In genomic region chrX:15529165-15529564, GRCh38 we compare ENCODE assay signal across 26 cellular contexts. TPM values are rescaled to one million over a fixed set of nuclear protein-coding genes. Genes with fewer than 3 reads are reported as not detected.
DNase-seq lines count a peak whose midpoint lies in the region; ATAC-seq, FAIRE-seq and TF ChIP-seq lines count a peak whose summit lies in the region.
"Had no signal": no experiment of that assay in that cellular context is flagged by ENCODE, and none has a peak within 500 bp of the region (broad histone marks: within the 10 kb centered on the region; RNA-seq: fewer than 3 reads in every experiment).

No MANE protein-coding gene starts in this region.

- POLR2A ChIA-PET in A549 (lab: Yijun Ruan, JAX): no interaction called here
- POLR2A ChIA-PET in K562 (lab: Yijun Ruan, JAX): interaction anchor here (0.6 to 1.4 kb wide), 4 partner anchors 9 to 631 kb away, joined by 3 to 8 read pairs (median 4); no protein-coding TSS in a partner anchor
- POLR2A ChIA-PET in CD4-positive, alpha-beta T cell (lab: Charles Lee): no interaction called here
- POLR2A ChIA-PET in naive thymus-derived CD8-positive, alpha-beta T cell (lab: Charles Lee): no interaction called here

- no peaks in the 10 kb centered on the region for H3K9me1 ChIP-seq in K562 (ENCODE audit: control insufficient read depth, insufficient read depth, low read length)

- no TSS peak for BruUV-seq in K562 (replicated peaks; lab: Mats Ljungman, UMichigan)

- H3K79me2 ChIP-seq in K562 (ENCODE audit: control insufficient read depth, insufficient read depth, low read length): no peaks in the 10 kb centered on the region

- no peaks in the 10 kb centered on the region for H4K20me1 ChIP-seq in K562 (replicated peaks; ENCODE audit: control insufficient read depth, insufficient read depth, low read length)

- H3K27me3 Mint-ChIP-seq in CD4-positive, alpha-beta T cell: peaks cover 14% of the 10 kb centered on the region
- peaks cover 0 to 4% (median 0%) of the 10 kb centered on the region in 5 donors for H3K27me3 Mint-ChIP-seq in naive thymus-derived CD8-positive, alpha-beta T cell

- H3K27me3 ChIP-seq in K562 (ENCODE audit: control insufficient read depth in 2 of 2, insufficient read depth in 2 of 2, low read length in 2 of 2) (no peaks in the 10 kb centered on the region), upper lobe of right lung (no peaks in the 10 kb centered on the region)
- no peaks in the 10 kb centered on the region for H3K27me3 ChIP-seq in CD4-positive, alpha-beta T cell (ENCODE audit: control insufficient read depth, insufficient read depth, low read length)
- H3K27me3 ChIP-seq: BE2C had no signal

- H3K4me1 ChIP-seq in A549 (no peaks in the 10 kb centered on the region), K562 (replicated peaks in 1 of 2; ENCODE audit: control insufficient read depth in 2 of 2, insufficient read depth in 2 of 2, low read length in 2 of 2) (peaks cover 12 to 16% of the 10 kb centered on the region in 2 experiments; a peak in 4 of 5 replicates), upper lobe of right lung (no peaks in the 10 kb centered on the region)
- H3K4me1 ChIP-seq: BE2C; BLaER1 treated with 17β-estradiol and CSF1 and Interleukin-3, amounts not matched to agents 10 nM and 100 nM had no signal

- TF ChIP-seq EP300 in A549 (IDR thresholded peaks at IDR 0.05) (no peak), K562 (IDR thresholded peaks at IDR 0.05; ENCODE audit: low read length) (no peak)

- no peak for DNase-seq in A549 (ENCODE audit: low read depth in 1 of 2, low spot score in 1 of 2)
- DNase-seq in KBM-7: peak; percentile 63
- no peak for DNase-seq in K562 (ENCODE audit: extremely low read depth in 1 of 4, low spot score in 3 of 4)
- peak; percentile 47 for DNase-seq in fibroblast of pulmonary artery (ENCODE audit: low read depth)
- DNase-seq in CD4-positive, alpha-beta T cell: no peak
- no peak for DNase-seq in upper lobe of right lung
- no peak for DNase-seq in naive thymus-derived CD8-positive, alpha-beta T cell
- DNase-seq in DMS53 treated with DMSO at 0.1 percent for 48 hours (lab: John Stamatoyannopoulos, UW; ENCODE audit: unreplicated experiment): no peak
- DNase-seq: ACHN; AML-193; BE2C; Calu3; CD4-positive, alpha-beta memory T cell; COR-L47; DMS53; DND-41; GM23248; H7; HCEC 1CT had no signal

- no peak overlapping the region for H3K4me3 Mint-ChIP-seq in CD4-positive, alpha-beta T cell
- H3K4me3 Mint-ChIP-seq in naive thymus-derived CD8-positive, alpha-beta T cell: no peak overlapping the region
- H3K4me3 Mint-ChIP-seq: CD14-positive monocyte; CD4-positive, alpha-beta memory T cell had no signal

- no peaks in the 10 kb centered on the region for H3K9me3 Mint-ChIP-seq in CD4-positive, alpha-beta T cell
- no peaks in the 10 kb centered on the region for H3K9me3 Mint-ChIP-seq in naive thymus-derived CD8-positive, alpha-beta T cell
- H3K9me3 Mint-ChIP-seq: CD14-positive monocyte; CD4-positive, alpha-beta memory T cell had no signal

- H3K9me3 ChIP-seq in A549 (no peaks in the 10 kb centered on the region), K562 (replicated peaks; ENCODE audit: control insufficient read depth, insufficient read depth, low read depth, low read length) (no peaks in the 10 kb centered on the region), upper lobe of right lung (no peaks in the 10 kb centered on the region)
- no peaks in the 10 kb centered on the region for H3K9me3 ChIP-seq in CD4-positive, alpha-beta T cell (ENCODE audit: control insufficient read depth, low read length)
- H3K9me3 ChIP-seq: BE2C; BLaER1 treated with 17β-estradiol and CSF1 and Interleukin-3, amounts not matched to agents 10 nM and 100 nM had no signal

- H3K4me2 ChIP-seq in A549: no peak overlapping the region
- H3K4me2 ChIP-seq in K562 (ENCODE audit: insufficient read depth, low read length): no peak overlapping the region
- H3K4me2 ChIP-seq: BLaER1 treated with 17β-estradiol and CSF1 and Interleukin-3, amounts not matched to agents 10 nM and 100 nM had no signal

- intact Hi-C loops in K562 (cut with micrococcal nuclease) (no loop called here), upper lobe of right lung (cut with DNase I) (no loop called here)
- intact Hi-C loops in CD4-positive, alpha-beta T cell (cut with DNase I, micrococcal nuclease): no loop called here

- no peak for TF ChIP-seq POLR2A in A549 (IDR thresholded peaks at IDR 0.05; ENCODE audit: low read length)
- no peak for TF ChIP-seq POLR2A in K562 (conservative IDR thresholded peaks at IDR 0.05)

- H3K36me3 Mint-ChIP-seq in CD4-positive, alpha-beta T cell (ENCODE audit: low read depth): no peaks in the 10 kb centered on the region
- no peaks in the 10 kb centered on the region for H3K36me3 Mint-ChIP-seq in naive thymus-derived CD8-positive, alpha-beta T cell
- H3K36me3 Mint-ChIP-seq: CD14-positive monocyte; CD4-positive, alpha-beta memory T cell had no signal

- no peak for TF ChIP-seq RAD21 in A549 (conservative IDR thresholded peaks at IDR 0.05 in 1 of 2, IDR thresholded peaks at IDR 0.05 in 1 of 2)
- TF ChIP-seq RAD21 in K562 (CRISPR knock-in tag; conservative IDR thresholded peaks at IDR 0.05 in 1 of 2, IDR thresholded peaks at IDR 0.05 in 1 of 2): no peak

- no peaks in the 10 kb centered on the region for H3K36me3 ChIP-seq in K562 (ENCODE audit: control insufficient read depth, insufficient read depth, low read length)
- no peaks in the 10 kb centered on the region for H3K36me3 ChIP-seq in upper lobe of right lung
- H3K36me3 ChIP-seq: BE2C; BLaER1 treated with 17β-estradiol and CSF1 and Interleukin-3, amounts not matched to agents 10 nM and 100 nM had no signal

- no peak overlapping the region for H3K9ac ChIP-seq in K562 (ENCODE audit: insufficient read depth in 1 of 2, low read depth in 2 of 2, low read length in 2 of 2)
- H3K9ac ChIP-seq: BLaER1 treated with 17β-estradiol and CSF1 and Interleukin-3, amounts not matched to agents 10 nM and 100 nM; GM23248 had no signal

- TF ChIP-seq CTCF in A549 (IDR thresholded peaks at IDR 0.05) (no peak), K562 (IDR thresholded peaks at IDR 0.05 in 2 of 3, conservative IDR thresholded peaks at IDR 0.05 in 1 of 3; ENCODE audit: insufficient read depth in 2 of 3, low read depth in 1 of 3, low read length in 3 of 3) (no peak), fibroblast of pulmonary artery (IDR thresholded peaks at IDR 0.05; ENCODE audit: low read length, missing control alignments) (no peak), upper lobe of right lung (IDR thresholded peaks at IDR 0.05) (no peak)
- TF ChIP-seq CTCF in CD4-positive, alpha-beta T cell (IDR thresholded peaks at IDR 0.05): no peak

- peak overlapping the region; percentile 95; the same call in 1 of the 2 replicates for H2AFZ ChIP-seq in K562 (ENCODE audit: low read depth, low read length)
- H2AFZ ChIP-seq: GM23248 had no signal

- CTCF ChIA-PET in A549 (lab: Yijun Ruan, JAX): interaction anchor here (0.9 to 1.4 kb wide), 2 partner anchors 62 to 180 kb away, joined by 3 read pairs; no protein-coding TSS in a partner anchor
- CTCF ChIA-PET in K562 (lab: Yijun Ruan, JAX; ENCODE audit: low intra/inter-chr PET ratio): no interaction called here
- CTCF ChIA-PET in CD4-positive, alpha-beta T cell (lab: Charles Lee): interaction anchor here (0.6 kb wide), 1 partner anchor 30 kb away, joined by 4 read pairs; no protein-coding TSS in a partner anchor

- H3K4me3 ChIP-seq in A549 (no peak overlapping the region), K562 (no peak overlapping the region), fibroblast of pulmonary artery (replicated peaks; ENCODE audit: low read depth, low read length) (no peak overlapping the region), upper lobe of right lung (no peak overlapping the region)
- H3K4me3 ChIP-seq: BLaER1 treated with 17β-estradiol and CSF1 and Interleukin-3, amounts not matched to agents 10 nM and 100 nM; GM23248 had no signal

- ATAC-seq in A549 (no peak), K562 (no peak; the same call in 2 of the 3 replicates), upper lobe of right lung (no peak)
- no peak for ATAC-seq in CD4-positive, alpha-beta T cell (ENCODE audit: poor library complexity)
- no peak for ATAC-seq in naive thymus-derived CD8-positive, alpha-beta T cell

- no peaks in the 10 kb centered on the region for H3K4me1 Mint-ChIP-seq in CD4-positive, alpha-beta T cell (ENCODE audit: low read depth)
- no peaks in the 10 kb centered on the region for H3K4me1 Mint-ChIP-seq in naive thymus-derived CD8-positive, alpha-beta T cell
- H3K4me1 Mint-ChIP-seq: CD14-positive monocyte; CD4-positive, alpha-beta memory T cell had no signal

- H3K27ac ChIP-seq in A549 (no peak overlapping the region), K562 (ENCODE audit: extremely low read depth, low read depth, low read length) (no peak overlapping the region; the same call in 2 of the 3 replicates), upper lobe of right lung (no peak overlapping the region)
- no peak overlapping the region for H3K27ac ChIP-seq in CD4-positive, alpha-beta T cell (ENCODE audit: low read depth, low read length)
- H3K27ac ChIP-seq: 22Rv1; BLaER1 treated with 17β-estradiol and CSF1 and Interleukin-3, amounts not matched to agents 10 nM and 100 nM; GM23248 had no signal

- no peak overlapping the region for H3K27ac Mint-ChIP-seq in CD4-positive, alpha-beta T cell
- H3K27ac Mint-ChIP-seq in naive thymus-derived CD8-positive, alpha-beta T cell: peak overlapping the region in 1 of 10 donors; percentile 5
- H3K27ac Mint-ChIP-seq: CD14-positive monocyte; CD4-positive, alpha-beta memory T cell had no signal

- in situ Hi-C loops in KBM-7 (cut with MboI; ENCODE audit: low pct_unique_long_range_greater_than_20kb, low sequenced_read_pairs): no loop called here
- in situ Hi-C loops in K562 (cut with MboI): no loop called here

- FAIRE-seq in A549 (lab: Jason Lieb, UNC) (peak; percentile 79), K562 (lab: Jason Lieb, UNC) (no peak)
- FAIRE-seq: A204.1, G401.6, GM12892, H1 had no signal

RNA-seq across cellular contexts. Expression of gene BMX, which starts 28.6 kb away (rescaled TPM):
- polyA plus RNA-seq in A549 (2011; rRNA removed) (not detected in 2 replicates), A549 (2017; fragmentation: RNase III; extraction: RNeasy Plus Mini Kit Qiagen cat#74134 plus additional on column Dnase treatment) (not detected in 3 replicates), K562 (2011; rRNA removed) (1.1 and 3.1 TPM in 2 replicates), K562 (2014; fragmentation: Illumina TruSeq; extraction: Trizol) (0.87 and 1.1 TPM in 2 replicates), K562 (2014; fragmentation: Nextera tagmentation; extraction: Ambion mirVana) (1 to 10 TPM; 4.2 TPM), K562 (2014; rRNA removed) (1.6 and 1.8 TPM in 2 replicates)
- polyA plus RNA-seq in A549 (2012; cell fraction: cytosol; rRNA removed): not detected in 2 replicates
- not detected in 2 replicates for polyA plus RNA-seq in A549 (2012; cell fraction: nucleus; rRNA removed)
- polyA minus RNA-seq in A549 (2011; rRNA and poly(A)+ RNA removed): not detected in 2 replicates
- total RNA-seq in K562 (2011; cell fraction: chromatin; rRNA removed; ENCODE audit: low replicate concordance): 0.16 and 0.32 TPM in 2 replicates
- not detected in 2 replicates for total RNA-seq in K562 (2011; cell fraction: nucleolus; rRNA removed)
- 0.37 and 0.69 TPM in 2 replicates for total RNA-seq in K562 (2011; cell fraction: nucleoplasm; rRNA removed)
- total RNA-seq in K562 (2014; rRNA removed) (0.45 and 0.61 TPM in 2 replicates), K562 (2014; rRNA removed; fragmentation: Illumina TruSeq; extraction: Trizol) (2.0 and 2.3 TPM in 2 replicates), K562 (2015; rRNA removed; fragmentation: Illumina TruSeq; extraction: Trizol) (0.75 and 0.98 TPM in 2 replicates), K562 (2021) (1.3 and 1.4 TPM in 2 replicates), upper lobe of right lung (3.6 TPM)
- 0.50 and 0.57 TPM in 2 replicates for polyA plus RNA-seq in K562 (2011; cell fraction: cytosol; rRNA removed)
- polyA plus RNA-seq in K562 (2011; cell fraction: nucleus; rRNA removed): 0.48 and 0.80 TPM in 2 replicates
- polyA plus RNA-seq in K562 (2012): 0.93 and 1.2 TPM in 2 replicates
- polyA minus RNA-seq in K562 (2011; rRNA and poly(A)+ RNA removed): 0.42 TPM in 1 of 2 replicates, not detected in the other
- not detected in 2 replicates for polyA minus RNA-seq in K562 (2011; cell fraction: cytosol; rRNA and poly(A)+ RNA removed)
- 0.27 TPM in 1 of 2 replicates, not detected in the other for polyA minus RNA-seq in K562 (2011; cell fraction: nucleus; rRNA and poly(A)+ RNA removed)
- total RNA-seq in CD4-positive, alpha-beta T cell: not detected
- not detected for total RNA-seq in naive thymus-derived CD8-positive, alpha-beta T cell
- not detected for polyA plus RNA-seq in naive thymus-derived CD8-positive, alpha-beta T cell
- total RNA-seq: Calu3; CD4-positive, alpha-beta memory T cell; GM23248; H1; H7 had no signal
- polyA plus RNA-seq: CD4-positive, alpha-beta memory T cell; GM23248; H1 had no signal

RNA-seq across cellular contexts. Expression of gene PIR, which starts 36.0 kb away (rescaled TPM):
- polyA plus RNA-seq in A549 (2011; rRNA removed): 99.8 and 120 TPM in 2 replicates
- polyA plus RNA-seq in A549 (2012; cell fraction: cytosol; rRNA removed): 52.5 and 55.8 TPM in 2 replicates
- polyA plus RNA-seq in A549 (2012; cell fraction: nucleus; rRNA removed): 27.9 and 39.6 TPM in 2 replicates
- polyA plus RNA-seq in A549 (2017; fragmentation: RNase III; extraction: RNeasy Plus Mini Kit Qiagen cat#74134 plus additional on column Dnase treatment): 62.7 to 66.0 TPM (median 63.3 TPM) in 3 replicates
- polyA minus RNA-seq in A549 (2011; rRNA and poly(A)+ RNA removed): 22.1 and 28.1 TPM in 2 replicates
- total RNA-seq in K562 (2011; cell fraction: chromatin; rRNA removed; ENCODE audit: low replicate concordance): 5.3 and 6.1 TPM in 2 replicates
- 2.8 and 4.6 TPM in 2 replicates for total RNA-seq in K562 (2011; cell fraction: nucleolus; rRNA removed)
- total RNA-seq in K562 (2011; cell fraction: nucleoplasm; rRNA removed): 4.3 and 5.1 TPM in 2 replicates
- total RNA-seq in K562 (2014; rRNA removed): 6.9 and 7.5 TPM in 2 replicates
- total RNA-seq in K562 (2014; rRNA removed; fragmentation: Illumina TruSeq; extraction: Trizol): 10.2 and 11.9 TPM in 2 replicates
- 9.4 and 10.7 TPM in 2 replicates for total RNA-seq in K562 (2015; rRNA removed; fragmentation: Illumina TruSeq; extraction: Trizol)
- 8.3 and 9.4 TPM in 2 replicates for total RNA-seq in K562 (2021)
- 14.1 and 29.8 TPM in 2 replicates for polyA plus RNA-seq in K562 (2011; rRNA removed)
- polyA plus RNA-seq in K562 (2011; cell fraction: cytosol; rRNA removed): 8.7 and 10.6 TPM in 2 replicates
- polyA plus RNA-seq in K562 (2011; cell fraction: nucleus; rRNA removed): 6.7 and 6.9 TPM in 2 replicates
- polyA plus RNA-seq in K562 (2012): 10.9 and 12.2 TPM in 2 replicates
- polyA plus RNA-seq in K562 (2014; fragmentation: Illumina TruSeq; extraction: Trizol): 11.0 and 11.5 TPM in 2 replicates
- 10 to 100 TPM; 25.1 to 27.3 TPM for polyA plus RNA-seq in K562 (2014; fragmentation: Nextera tagmentation; extraction: Ambion mirVana)
- polyA plus RNA-seq in K562 (2014; rRNA removed): 7.7 and 11.4 TPM in 2 replicates
- 5.7 and 11.2 TPM in 2 replicates for polyA minus RNA-seq in K562 (2011; rRNA and poly(A)+ RNA removed)
- 5.8 and 7.7 TPM in 2 replicates for polyA minus RNA-seq in K562 (2011; cell fraction: cytosol; rRNA and poly(A)+ RNA removed)
- polyA minus RNA-seq in K562 (2011; cell fraction: nucleus; rRNA and poly(A)+ RNA removed): 4.8 and 5.5 TPM in 2 replicates
- not detected for total RNA-seq in CD4-positive, alpha-beta T cell
- 24.8 TPM for total RNA-seq in upper lobe of right lung
- under 1 TPM; 0.36 to 0.78 TPM for total RNA-seq in naive thymus-derived CD8-positive, alpha-beta T cell
- polyA plus RNA-seq in naive thymus-derived CD8-positive, alpha-beta T cell: not detected
- polyA plus RNA-seq: CD4-positive, alpha-beta memory T cell had no signal

Comparison
In these comparisons a context has a peak if more than half of its experiments do, and no peak if none do; other contexts are left out.
1. DNase-seq: peak in KBM-7 (single experiment) and fibroblast of pulmonary artery (single experiment); none in A549 (0 of 2), K562 (0 of 4), CD4-positive, alpha-beta T cell (0 of 10), upper lobe of right lung (single experiment), naive thymus-derived CD8-positive, alpha-beta T cell (0 of 10) and DMS53 treated with DMSO at 0.1 percent for 48 hours (single experiment).
2. Of the 35 proteins assayed by ChIP-seq in both K562 and A549: peak only in K562: ESRRA; only in A549: none; in both: none; in neither: 34.